In genomic region chr10:99360935-99361334, GRCh38 we compare ENCODE assay signal across 18 cellular contexts. TPM values are rescaled to one million over a fixed set of nuclear protein-coding genes. Genes with fewer than 3 reads are reported as not detected.
DNase-seq lines count a peak whose midpoint lies in the region; ATAC-seq, FAIRE-seq and TF ChIP-seq lines count a peak whose summit lies in the region.
"Had no signal": no experiment of that assay in that cellular context is flagged by ENCODE, and none has a peak within 500 bp of the region (broad histone marks: within the 10 kb centered on the region; RNA-seq: fewer than 3 reads in every experiment).

No MANE protein-coding gene starts in this region.

- H3K4me2 ChIP-seq in mammary epithelial cell (ENCODE audit: insufficient read depth, low read depth, low read length) = no peak overlapping the region
- H3K4me2 ChIP-seq: PC-9 had no signal

- no peaks in the 10 kb centered on the region for H3K36me3 ChIP-seq in mammary epithelial cell (ENCODE audit: insufficient read depth, low read length)
- H3K36me3 ChIP-seq: SJSA1 had no signal

- CTCF ChIA-PET in mammary epithelial cell (lab: Charles Lee; ENCODE audit: low non-redundant PET) = no interaction called here
- CTCF ChIA-PET in activated CD4-positive, alpha-beta memory T cell treated with anti-CD3 and anti-CD28 coated beads for 36 hours (lab: Charles Lee) = no interaction called here

- in situ Hi-C loops in T47D (cut with HindIII; ENCODE audit: low pct_unique_long_range_greater_than_20kb, low sequenced_read_pairs) (no loop called here), mammary epithelial cell (cut with MboI; ENCODE audit: low sequenced_read_pairs in 2 of 2) (loop anchor here in 1 of 2 donors (25.0 kb wide), 1 partner anchor 574 kb away; no protein-coding TSS in a partner anchor)

- 68% methylated on average over 5 of the region's 5 CpGs for WGBS in mammary epithelial cell (ENCODE audit: low coverage, missing lambda C conversion rate)

- H3K9me3 Mint-ChIP-seq in activated CD4-positive, alpha-beta memory T cell treated with anti-CD3 and anti-CD28 coated beads for 36 hours = no peaks in the 10 kb centered on the region

- intact Hi-C loops in mammary epithelial cell (cut with micrococcal nuclease) = no loop called here
- intact Hi-C loops in activated CD4-positive, alpha-beta memory T cell treated with anti-CD3 and anti-CD28 coated beads for 36 hours (cut with micrococcal nuclease) = no loop called here

- no peaks in the 10 kb centered on the region for H3K27me3 ChIP-seq in mammary epithelial cell (ENCODE audit: insufficient read depth, low read length)
- H3K27me3 ChIP-seq in foreskin keratinocyte = no peaks in the 10 kb centered on the region
- H3K27me3 ChIP-seq: SJSA1 had no signal

- peak; percentile 72 for FAIRE-seq in urothelium cell line (lab: Jason Lieb, UNC)
- FAIRE-seq: A204.1 had no signal

- dilution Hi-C loops in mammary epithelial cell (cut with HindIII; ENCODE audit: low sequenced_read_pairs) = no loop called here

- no peak overlapping the region for H2AFZ ChIP-seq in mammary epithelial cell (ENCODE audit: low read depth, low read length)
- H2AFZ ChIP-seq: GM23248, PC-9 had no signal

- no peaks in the 10 kb centered on the region for H3K79me2 ChIP-seq in mammary epithelial cell (ENCODE audit: insufficient read depth, low read length)

- peaks cover 2% of the 10 kb centered on the region for H3K27me3 Mint-ChIP-seq in activated CD4-positive, alpha-beta memory T cell treated with anti-CD3 and anti-CD28 coated beads for 36 hours

- no TSS peak for BruUV-seq in mammary epithelial cell (replicated peaks; lab: Mats Ljungman, UMichigan)

- no peak overlapping the region for H3K9ac ChIP-seq in mammary epithelial cell (ENCODE audit: insufficient read depth, low read length)
- H3K9ac ChIP-seq: GM23248 had no signal

- H3K4me3 ChIP-seq in mammary epithelial cell (replicated peaks in 1 of 3; ENCODE audit: insufficient read depth in 1 of 3, low read depth in 2 of 3, low read length in 3 of 3) = no peak overlapping the region
- H3K4me3 ChIP-seq: GM23248, PC-9, SJSA1 had no signal

- H3K4me1 Mint-ChIP-seq in activated CD4-positive, alpha-beta memory T cell treated with anti-CD3 and anti-CD28 coated beads for 36 hours (ENCODE audit: low read depth) = no peaks in the 10 kb centered on the region

- no peak overlapping the region for H3K4me3 Mint-ChIP-seq in activated CD4-positive, alpha-beta memory T cell treated with anti-CD3 and anti-CD28 coated beads for 36 hours

- no peak for TF ChIP-seq CTCF in mammary epithelial cell (conservative IDR thresholded peaks at IDR 0.05 in 1 of 2, IDR thresholded peaks at IDR 0.05 in 1 of 2; ENCODE audit: extremely low read depth in 1 of 2, insufficient read depth in 1 of 2, low read depth in 1 of 2, low read length in 2 of 2)
- peak; percentile 9 for TF ChIP-seq CTCF in foreskin keratinocyte (conservative IDR thresholded peaks at IDR 0.05)

- no peaks in the 10 kb centered on the region for H4K20me1 ChIP-seq in mammary epithelial cell (ENCODE audit: insufficient read depth, low read length)

- no peak for ATAC-seq in foreskin keratinocyte

- no peak overlapping the region for H3K27ac ChIP-seq in mammary epithelial cell (ENCODE audit: insufficient read depth, low read depth, low read length)
- H3K27ac ChIP-seq in foreskin keratinocyte = no peak overlapping the region
- H3K27ac ChIP-seq: GM23248, PC-9, SJSA1 had no signal

- no peaks in the 10 kb centered on the region for H3K9me3 ChIP-seq in mammary epithelial cell (replicated peaks; ENCODE audit: insufficient read depth, low read length)
- H3K9me3 ChIP-seq: SJSA1 had no signal

- no peaks in the 10 kb centered on the region for H3K36me3 Mint-ChIP-seq in activated CD4-positive, alpha-beta memory T cell treated with anti-CD3 and anti-CD28 coated beads for 36 hours

- DNase-seq in T47D (ENCODE audit: low read depth in 1 of 2, low spot score in 1 of 2) (peak; percentile 69 to 70), mammary epithelial cell (no peak), OCI-M1 (lab: John Stamatoyannopoulos, UW) (peak; percentile 49), foreskin keratinocyte (no peak), urothelium cell line (ENCODE audit: low spot score) (no peak), NCI-H226 (no peak), cerebellum (ENCODE audit: low spot score) (no peak)
- no peak for DNase-seq in activated CD4-positive, alpha-beta memory T cell treated with anti-CD3 and anti-CD28 coated beads for 36 hours
- DNase-seq: AML-193, GM23248, HCEC 1CT, KBM-7, NCI-H1105, NCI-H1694 treated with DMSO at 0.1 percent for 48 hours, NCI-H345, PC-9 had no signal

- no peak overlapping the region for H3K27ac Mint-ChIP-seq in activated CD4-positive, alpha-beta memory T cell treated with anti-CD3 and anti-CD28 coated beads for 36 hours

- POLR2A ChIA-PET in activated CD4-positive, alpha-beta memory T cell treated with anti-CD3 and anti-CD28 coated beads for 36 hours (lab: Charles Lee) = no interaction called here

- H3K4me1 ChIP-seq in mammary epithelial cell (ENCODE audit: insufficient read depth, low read length) (no peaks in the 10 kb centered on the region), foreskin keratinocyte (no peaks in the 10 kb centered on the region)

RNA-seq across cellular contexts. Expression of gene CNNM1, which starts 31.8 kb away (rescaled TPM):
- total RNA-seq in mammary epithelial cell (1 to 10 TPM in 1 of 2 donors, under 1 TPM in 1; 0.52 to 2.0 TPM), foreskin keratinocyte (0.31 and 0.42 TPM in 2 replicates), cerebellum (6.3 TPM)
- polyA plus RNA-seq in mammary epithelial cell (0.54 TPM), foreskin keratinocyte (0.11 and 0.16 TPM in 2 replicates)
- not detected for polyA minus RNA-seq in mammary epithelial cell
- under 1 TPM; 0.41 to 0.43 TPM for total RNA-seq in activated CD4-positive, alpha-beta memory T cell treated with anti-CD3 and anti-CD28 coated beads for 36 hours
- total RNA-seq: PC-9, SJSA1 had no signal

Comparison
In these comparisons a context has a peak if more than half of its experiments do, and no peak if none do; other contexts are left out.
1. DNase-seq: peak in T47D (2 of 2) and OCI-M1 (single experiment); none in mammary epithelial cell (single experiment), foreskin keratinocyte (0 of 2), urothelium cell line (single experiment), NCI-H226 (single experiment), activated CD4-positive, alpha-beta memory T cell treated with anti-CD3 and anti-CD28 coated beads for 36 hours (single experiment) and cerebellum (single experiment).